ENCODE assay signal across 33 cellular contexts in genomic region chr7:223861-224260, GRCh38.
"Had no signal": no experiment of that assay in that cellular context is flagged by ENCODE, and none has a peak within 500 bp of the region (broad histone marks: within the 10 kb centered on the region; RNA-seq: fewer than 3 reads in every experiment).

No MANE protein-coding gene starts in this region.

- ATAC-seq: activated CD8-positive, alpha-beta T cell treated with anti-CD3 and anti-CD28 coated beads for 36 hours; activated naive CD4-positive, alpha-beta T cell treated with anti-CD3 and anti-CD28 coated beads, Interleukin-2, amount 50 U/mL, for 72 hours; activated T-cell treated with anti-CD3 and anti-CD28 coated beads, Interleukin-2, amount 50 U/mL, for 4 hours; activated T-cell treated with anti-CD3 and anti-CD28 coated beads, Interleukin-2, amount 50 U/mL, for 72 hours; activated T-helper 17 cell treated with anti-CD3 and anti-CD28 coated beads, Interleukin-2, amount 50 U/mL, for 72 hours; body of pancreas had no signal

- H3K4me3 ChIP-seq: adrenal gland, body of pancreas, breast epithelium had no signal

- H3K27me3 ChIP-seq: adrenal gland, body of pancreas, brain microvascular endothelial cell, breast epithelium had no signal

- H3K36me3 ChIP-seq: breast epithelium had no signal

- DNase-seq: activated B cell treated with CpG ODN at 0.5 μM for 24 hours; activated CD4-positive, alpha-beta memory T cell treated with anti-CD3 and anti-CD28 coated beads for 36 hours; activated CD4-positive, alpha-beta T cell treated with anti-CD3 and anti-CD28 coated beads for 4 hours; activated CD4-positive, alpha-beta T cell treated with anti-CD3 and anti-CD28 coated beads, Interleukin-2, amount 10 ng/mL, durations not matched to agents 24 days and 14 days; activated CD4-positive, alpha-beta T cell treated with anti-CD3 and anti-CD28 coated beads, Interleukin-2, amount 50 U/mL, for 1 hour; activated CD4-positive, alpha-beta T cell treated with anti-CD3 and anti-CD28 coated beads, Interleukin-2, amount 50 U/mL, for 4 hours; activated CD4-positive, CD25-positive, alpha-beta regulatory T cell treated with anti-CD3 and anti-CD28 coated beads, Interleukin-2, amount 50 U/mL, for 72 hours; activated CD8-positive, alpha-beta memory T cell treated with anti-CD3 and anti-CD28 coated beads, Interleukin-2, amount 50 U/mL, for 4 hours; activated CD8-positive, alpha-beta T cell treated with anti-CD3 and anti-CD28 coated beads for 36 hours; activated effector memory CD4-positive, alpha-beta T cell treated with anti-CD3 and anti-CD28 coated beads, Interleukin-2, amount 50 U/mL, for 16 hours; activated gamma-delta T cell treated with Interleukin-2 at 50 U/mL for 16 hours; activated naive CD4-positive, alpha-beta T cell; activated naive CD4-positive, alpha-beta T cell treated with anti-CD3 and anti-CD28 coated beads for 36 hours; activated naive CD4-positive, alpha-beta T cell treated with anti-CD3 and anti-CD28 coated beads, Interleukin-2, amount 50 U/mL, for 16 hours; activated naive CD8-positive, alpha-beta T cell treated with anti-CD3 and anti-CD28 coated beads for 36 hours; activated T-cell treated with anti-CD3 and anti-CD28 coated beads for 4 hours; activated T-cell treated with anti-CD3 and anti-CD28 coated beads, Interleukin-2, amount 50 U/mL, for 1 hour; activated T-cell treated with anti-CD3 and anti-CD28 coated beads, Interleukin-2, amount 50 U/mL, for 4 hours; activated T-cell treated with anti-CD3 and anti-CD28 coated beads, Interleukin-2, amount 50 U/mL, for 72 hours; adrenal gland; amniotic stem cell; aorta; body of pancreas; brain microvascular endothelial cell; caudate nucleus; cerebellar nuclear complex; T-helper 1 cell; T-helper 2 cell; T-helper 9 cell had no signal

- H3K9me3 ChIP-seq: adrenal gland, body of pancreas, breast epithelium had no signal

- H3K27ac ChIP-seq: adrenal gland, body of pancreas, brain microvascular endothelial cell, breast epithelium, VCaP had no signal
